In the genomic region with DNA sequence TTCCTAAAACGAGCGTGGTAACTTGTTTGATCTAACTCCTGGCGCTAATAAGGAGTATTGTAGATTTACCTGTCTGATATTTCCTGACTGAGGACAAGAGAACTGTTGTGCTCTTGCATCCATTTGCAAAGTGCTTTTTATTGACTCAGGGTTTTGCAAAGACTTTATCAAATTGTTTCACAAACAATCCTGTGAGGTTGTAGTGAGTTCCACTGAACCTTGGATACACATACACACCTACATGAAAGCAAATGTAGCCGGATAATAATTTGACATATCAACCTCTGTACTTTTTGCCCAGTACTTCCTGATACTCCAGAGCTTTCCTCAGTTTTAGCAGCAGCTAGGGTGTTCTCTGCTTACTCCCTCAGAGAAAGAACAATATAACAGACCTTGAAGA, we compare ENCODE assay signal across 2 cellular contexts.
A peak's percentile ranks its signal among the peaks of the same experiment; 100 is the strongest.
TF ChIP-seq lines count a peak whose summit lies in the region.

No MANE protein-coding gene starts in this region.

TF ChIP-seq in HepG2, 621 proteins besides CTCF, POLR2A, EP300 and RAD21 (continues in another document):
- TF ChIP-seq, protein P1, sequence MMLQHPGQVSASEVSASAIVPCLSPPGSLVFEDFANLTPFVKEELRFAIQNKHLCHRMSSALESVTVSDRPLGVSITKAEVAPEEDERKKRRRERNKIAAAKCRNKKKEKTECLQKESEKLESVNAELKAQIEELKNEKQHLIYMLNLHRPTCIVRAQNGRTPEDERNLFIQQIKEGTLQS (CRISPR knock-in tag; IDR thresholded peaks at IDR 0.05), result no peak
- TF ChIP-seq, protein P2, sequence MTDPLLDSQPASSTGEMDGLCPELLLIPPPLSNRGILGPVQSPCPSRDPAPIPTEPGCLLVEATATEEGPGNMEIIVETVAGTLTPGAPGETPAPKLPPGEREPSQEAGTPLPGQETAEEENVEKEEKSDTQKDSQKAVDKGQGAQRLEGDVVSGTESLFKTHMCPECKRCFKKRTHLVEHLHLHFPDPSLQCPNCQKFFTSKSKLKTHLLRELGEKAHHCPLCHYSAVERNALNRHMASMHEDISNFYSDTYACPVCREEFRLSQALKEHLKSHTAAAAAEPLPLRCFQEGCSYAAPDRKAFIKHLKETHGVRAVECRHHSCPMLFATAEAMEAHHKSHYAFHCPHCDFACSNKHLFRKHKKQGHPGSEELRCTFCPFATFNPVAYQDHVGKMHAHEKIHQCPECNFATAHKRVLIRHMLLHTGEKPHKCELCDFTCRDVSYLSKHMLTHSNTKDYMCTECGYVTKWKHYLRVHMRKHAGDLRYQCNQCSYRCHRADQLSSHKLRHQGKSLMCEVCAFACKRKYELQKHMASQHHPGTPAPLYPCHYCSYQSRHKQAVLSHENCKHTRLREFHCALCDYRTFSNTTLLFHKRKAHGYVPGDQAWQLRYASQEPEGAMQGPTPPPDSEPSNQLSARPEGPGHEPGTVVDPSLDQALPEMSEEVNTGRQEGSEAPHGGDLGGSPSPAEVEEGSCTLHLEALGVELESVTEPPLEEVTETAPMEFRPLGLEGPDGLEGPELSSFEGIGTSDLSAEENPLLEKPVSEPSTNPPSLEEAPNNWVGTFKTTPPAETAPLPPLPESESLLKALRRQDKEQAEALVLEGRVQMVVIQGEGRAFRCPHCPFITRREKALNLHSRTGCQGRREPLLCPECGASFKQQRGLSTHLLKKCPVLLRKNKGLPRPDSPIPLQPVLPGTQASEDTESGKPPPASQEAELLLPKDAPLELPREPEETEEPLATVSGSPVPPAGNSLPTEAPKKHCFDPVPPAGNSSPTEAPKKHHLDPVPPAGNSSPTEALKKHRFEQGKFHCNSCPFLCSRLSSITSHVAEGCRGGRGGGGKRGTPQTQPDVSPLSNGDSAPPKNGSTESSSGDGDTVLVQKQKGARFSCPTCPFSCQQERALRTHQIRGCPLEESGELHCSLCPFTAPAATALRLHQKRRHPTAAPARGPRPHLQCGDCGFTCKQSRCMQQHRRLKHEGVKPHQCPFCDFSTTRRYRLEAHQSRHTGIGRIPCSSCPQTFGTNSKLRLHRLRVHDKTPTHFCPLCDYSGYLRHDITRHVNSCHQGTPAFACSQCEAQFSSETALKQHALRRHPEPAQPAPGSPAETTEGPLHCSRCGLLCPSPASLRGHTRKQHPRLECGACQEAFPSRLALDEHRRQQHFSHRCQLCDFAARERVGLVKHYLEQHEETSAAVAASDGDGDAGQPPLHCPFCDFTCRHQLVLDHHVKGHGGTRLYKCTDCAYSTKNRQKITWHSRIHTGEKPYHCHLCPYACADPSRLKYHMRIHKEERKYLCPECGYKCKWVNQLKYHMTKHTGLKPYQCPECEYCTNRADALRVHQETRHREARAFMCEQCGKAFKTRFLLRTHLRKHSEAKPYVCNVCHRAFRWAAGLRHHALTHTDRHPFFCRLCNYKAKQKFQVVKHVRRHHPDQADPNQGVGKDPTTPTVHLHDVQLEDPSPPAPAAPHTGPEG (CRISPR knock-in tag; IDR thresholded peaks at IDR 0.05), result no peak
- TF ChIP-seq, protein P3, sequence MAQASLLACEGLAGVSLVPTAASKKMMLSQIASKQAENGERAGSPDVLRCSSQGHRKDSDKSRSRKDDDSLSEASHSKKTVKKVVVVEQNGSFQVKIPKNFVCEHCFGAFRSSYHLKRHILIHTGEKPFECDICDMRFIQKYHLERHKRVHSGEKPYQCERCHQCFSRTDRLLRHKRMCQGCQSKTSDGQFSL (CRISPR knock-in tag; IDR thresholded peaks at IDR 0.05), result no peak
- TF ChIP-seq NCOA5 (CRISPR knock-in tag; IDR thresholded peaks at IDR 0.05) (no peak), MIXL1 (CRISPR knock-in tag; IDR thresholded peaks at IDR 0.05) (no peak), SNRNP70 (IDR thresholded peaks at IDR 0.05; ENCODE audit: low read depth, low read length) (no peak), ZNF747 (CRISPR knock-in tag; IDR thresholded peaks at IDR 0.05; ENCODE audit: borderline replicate concordance) (no peak), JARID2 (CRISPR knock-in tag; IDR thresholded peaks at IDR 0.05; ENCODE audit: insufficient replicate concordance) (no peak), ZFAT (CRISPR knock-in tag; conservative IDR thresholded peaks at IDR 0.05) (no peak), CREM (IDR thresholded peaks at IDR 0.05) (peak; percentile 42; the same call in 1 of the 2 replicates), CREM (CRISPR knock-in tag; IDR thresholded peaks at IDR 0.05) (no peak), ZNF331 (CRISPR knock-in tag; IDR thresholded peaks at IDR 0.05) (no peak)
- TF ChIP-seq, protein P4, sequence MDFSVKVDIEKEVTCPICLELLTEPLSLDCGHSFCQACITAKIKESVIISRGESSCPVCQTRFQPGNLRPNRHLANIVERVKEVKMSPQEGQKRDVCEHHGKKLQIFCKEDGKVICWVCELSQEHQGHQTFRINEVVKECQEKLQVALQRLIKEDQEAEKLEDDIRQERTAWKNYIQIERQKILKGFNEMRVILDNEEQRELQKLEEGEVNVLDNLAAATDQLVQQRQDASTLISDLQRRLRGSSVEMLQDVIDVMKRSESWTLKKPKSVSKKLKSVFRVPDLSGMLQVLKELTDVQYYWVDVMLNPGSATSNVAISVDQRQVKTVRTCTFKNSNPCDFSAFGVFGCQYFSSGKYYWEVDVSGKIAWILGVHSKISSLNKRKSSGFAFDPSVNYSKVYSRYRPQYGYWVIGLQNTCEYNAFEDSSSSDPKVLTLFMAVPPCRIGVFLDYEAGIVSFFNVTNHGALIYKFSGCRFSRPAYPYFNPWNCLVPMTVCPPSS (IDR thresholded peaks at IDR 0.05), result no peak
- TF ChIP-seq, protein P5, sequence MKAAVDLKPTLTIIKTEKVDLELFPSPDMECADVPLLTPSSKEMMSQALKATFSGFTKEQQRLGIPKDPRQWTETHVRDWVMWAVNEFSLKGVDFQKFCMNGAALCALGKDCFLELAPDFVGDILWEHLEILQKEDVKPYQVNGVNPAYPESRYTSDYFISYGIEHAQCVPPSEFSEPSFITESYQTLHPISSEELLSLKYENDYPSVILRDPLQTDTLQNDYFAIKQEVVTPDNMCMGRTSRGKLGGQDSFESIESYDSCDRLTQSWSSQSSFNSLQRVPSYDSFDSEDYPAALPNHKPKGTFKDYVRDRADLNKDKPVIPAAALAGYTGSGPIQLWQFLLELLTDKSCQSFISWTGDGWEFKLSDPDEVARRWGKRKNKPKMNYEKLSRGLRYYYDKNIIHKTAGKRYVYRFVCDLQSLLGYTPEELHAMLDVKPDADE (CRISPR knock-in tag; IDR thresholded peaks at IDR 0.05), result no peak
- TF ChIP-seq, protein P6, sequence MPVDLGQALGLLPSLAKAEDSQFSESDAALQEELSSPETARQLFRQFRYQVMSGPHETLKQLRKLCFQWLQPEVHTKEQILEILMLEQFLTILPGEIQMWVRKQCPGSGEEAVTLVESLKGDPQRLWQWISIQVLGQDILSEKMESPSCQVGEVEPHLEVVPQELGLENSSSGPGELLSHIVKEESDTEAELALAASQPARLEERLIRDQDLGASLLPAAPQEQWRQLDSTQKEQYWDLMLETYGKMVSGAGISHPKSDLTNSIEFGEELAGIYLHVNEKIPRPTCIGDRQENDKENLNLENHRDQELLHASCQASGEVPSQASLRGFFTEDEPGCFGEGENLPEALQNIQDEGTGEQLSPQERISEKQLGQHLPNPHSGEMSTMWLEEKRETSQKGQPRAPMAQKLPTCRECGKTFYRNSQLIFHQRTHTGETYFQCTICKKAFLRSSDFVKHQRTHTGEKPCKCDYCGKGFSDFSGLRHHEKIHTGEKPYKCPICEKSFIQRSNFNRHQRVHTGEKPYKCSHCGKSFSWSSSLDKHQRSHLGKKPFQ (CRISPR knock-in tag; IDR thresholded peaks at IDR 0.05; ENCODE audit: insufficient replicate concordance), result no peak

TF ChIP-seq in WTC11, 78 proteins besides CTCF, POLR2A, EP300 and RAD21:
- TF ChIP-seq NFE2L1 (CRISPR knock-in tag; IDR thresholded peaks at IDR 0.05) (no peak), CREB1 (CRISPR knock-in tag; IDR thresholded peaks at IDR 0.05) (no peak), ZNF396 (CRISPR knock-in tag; IDR thresholded peaks at IDR 0.05; ENCODE audit: borderline replicate concordance) (no peak), GABPB1 (CRISPR knock-in tag; IDR thresholded peaks at IDR 0.05) (no peak), FOXP1 (CRISPR knock-in tag; IDR thresholded peaks at IDR 0.05; ENCODE audit: borderline replicate concordance) (no peak), SP1 (CRISPR knock-in tag; conservative IDR thresholded peaks at IDR 0.05) (no peak)
- TF ChIP-seq, protein P7, sequence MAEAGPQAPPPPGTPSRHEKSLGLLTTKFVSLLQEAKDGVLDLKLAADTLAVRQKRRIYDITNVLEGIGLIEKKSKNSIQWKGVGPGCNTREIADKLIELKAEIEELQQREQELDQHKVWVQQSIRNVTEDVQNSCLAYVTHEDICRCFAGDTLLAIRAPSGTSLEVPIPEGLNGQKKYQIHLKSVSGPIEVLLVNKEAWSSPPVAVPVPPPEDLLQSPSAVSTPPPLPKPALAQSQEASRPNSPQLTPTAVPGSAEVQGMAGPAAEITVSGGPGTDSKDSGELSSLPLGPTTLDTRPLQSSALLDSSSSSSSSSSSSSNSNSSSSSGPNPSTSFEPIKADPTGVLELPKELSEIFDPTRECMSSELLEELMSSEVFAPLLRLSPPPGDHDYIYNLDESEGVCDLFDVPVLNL (CRISPR knock-in tag; IDR thresholded peaks at IDR 0.05; ENCODE audit: borderline replicate concordance, low read depth), result no peak
- TF ChIP-seq, protein P8, sequence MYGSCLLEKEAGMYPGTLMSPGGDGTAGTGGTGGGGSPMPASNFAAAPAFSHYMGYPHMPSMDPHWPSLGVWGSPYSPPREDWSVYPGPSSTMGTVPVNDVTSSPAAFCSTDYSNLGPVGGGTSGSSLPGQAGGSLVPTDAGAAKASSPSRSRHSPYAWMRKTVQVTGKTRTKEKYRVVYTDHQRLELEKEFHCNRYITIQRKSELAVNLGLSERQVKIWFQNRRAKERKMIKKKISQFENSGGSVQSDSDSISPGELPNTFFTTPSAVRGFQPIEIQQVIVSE (CRISPR knock-in tag; IDR thresholded peaks at IDR 0.05; ENCODE audit: borderline replicate concordance), result no peak
- TF ChIP-seq, protein P9, sequence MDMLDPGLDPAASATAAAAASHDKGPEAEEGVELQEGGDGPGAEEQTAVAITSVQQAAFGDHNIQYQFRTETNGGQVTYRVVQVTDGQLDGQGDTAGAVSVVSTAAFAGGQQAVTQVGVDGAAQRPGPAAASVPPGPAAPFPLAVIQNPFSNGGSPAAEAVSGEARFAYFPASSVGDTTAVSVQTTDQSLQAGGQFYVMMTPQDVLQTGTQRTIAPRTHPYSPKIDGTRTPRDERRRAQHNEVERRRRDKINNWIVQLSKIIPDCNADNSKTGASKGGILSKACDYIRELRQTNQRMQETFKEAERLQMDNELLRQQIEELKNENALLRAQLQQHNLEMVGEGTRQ (CRISPR knock-in tag; IDR thresholded peaks at IDR 0.05), result no peak
- TF ChIP-seq, protein P10, sequence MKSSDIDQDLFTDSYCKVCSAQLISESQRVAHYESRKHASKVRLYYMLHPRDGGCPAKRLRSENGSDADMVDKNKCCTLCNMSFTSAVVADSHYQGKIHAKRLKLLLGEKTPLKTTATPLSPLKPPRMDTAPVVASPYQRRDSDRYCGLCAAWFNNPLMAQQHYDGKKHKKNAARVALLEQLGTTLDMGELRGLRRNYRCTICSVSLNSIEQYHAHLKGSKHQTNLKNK (CRISPR knock-in tag; IDR thresholded peaks at IDR 0.05), result no peak
